11 cellular contexts compared by ENCODE assay signal in genomic region chr2:96608459-96609455, GRCh38. TPM values are rescaled to one million over a fixed set of nuclear protein-coding genes. Genes with fewer than 3 reads are reported as not detected.
A peak's percentile ranks its signal among the peaks of the same experiment; 100 is the strongest.
DNase-seq lines count a peak whose midpoint lies in the region; ATAC-seq and TF ChIP-seq lines count a peak whose summit lies in the region.
"Had no signal": no experiment of that assay in that cellular context is flagged by ENCODE, and none has a peak within 500 bp of the region (broad histone marks: within the 10 kb centered on the region; RNA-seq: fewer than 3 reads in every experiment).

No MANE protein-coding gene starts in this region.

- intact Hi-C loops in right lobe of liver (cut with DNase I) = no loop called here

- TF ChIP-seq POLR2A in right lobe of liver (IDR thresholded peaks at IDR 0.05) = no peak

- ATAC-seq in right lobe of liver = peak; percentile 16 to 90 (median 68)

- WGBS in right lobe of liver (ENCODE audit: insufficient coverage, low coverage, low lambda C conversion rate, missing lambda C conversion rate) = 76% methylated on average over 2 of the region's 13 CpGs

- peaks cover 0 to 15% (median 0%) of the 10 kb centered on the region in 4 donors for H3K4me1 ChIP-seq in right lobe of liver

- H3K27ac ChIP-seq in right lobe of liver = peak overlapping the region in 2 of 3 donors; percentile 24 to 34

- no peak for TF ChIP-seq CTCF in AG10803 (conservative IDR thresholded peaks at IDR 0.05; ENCODE audit: low read length)
- no peak for TF ChIP-seq CTCF in GM12865 (IDR thresholded peaks at IDR 0.05; ENCODE audit: insufficient read depth, low read depth, low read length, missing control alignments)
- no peak for TF ChIP-seq CTCF in right lobe of liver (IDR thresholded peaks at IDR 0.05)

- DNase-seq in AG10803 (ENCODE audit: low read depth) (peak; percentile 33), GM12865 (ENCODE audit: low read depth) (peak; percentile 7), amniotic epithelial cell (ENCODE audit: low read depth) (peak; percentile 48), right lobe of liver (peak in 1 of 3 donors; percentile 65), NCI-H82 (lab: John Stamatoyannopoulos, UW) (no peak), T-helper 2 cell (no peak), NCI-H2029 (lab: John Stamatoyannopoulos, UW) (no peak), NCI-H2196 (lab: John Stamatoyannopoulos, UW; ENCODE audit: unreplicated experiment) (no peak)
- DNase-seq: SIG-M5; stimulated activated naive CD4-positive, alpha-beta T cell had no signal

- H3K27me3 ChIP-seq in right lobe of liver = no peaks in the 10 kb centered on the region

- H3K4me3 ChIP-seq in AG10803 (ENCODE audit: low read length) (no peak overlapping the region), GM12865 (ENCODE audit: low read depth, low read length) (no peak overlapping the region), right lobe of liver (no peak overlapping the region)

- no peaks in the 10 kb centered on the region for H3K9me3 ChIP-seq in right lobe of liver

- H3K36me3 ChIP-seq in right lobe of liver = peaks cover 10 to 95% (median 55%) of the 10 kb centered on the region in 4 donors

RNA-seq across cellular contexts. Expression of gene KANSL3, which starts 29.4 kb away (rescaled TPM):
- total RNA-seq in right lobe of liver = 10 to 100 TPM; 17.3 to 29.3 (median 21.6) TPM

RNA-seq across cellular contexts. Expression of gene FER1L5, which starts 33.8 kb away (rescaled TPM):
- total RNA-seq in right lobe of liver = not detected
- total RNA-seq: activated CD8-positive, alpha-beta memory T cell treated with anti-CD3 and anti-CD28 coated beads for 36 hours had no signal

Comparison
In these comparisons a context has a peak if more than half of its experiments do, and no peak if none do; other contexts are left out.
1. DNase-seq: peak in AG10803 (single experiment), GM12865 (single experiment) and amniotic epithelial cell (single experiment); none in NCI-H82 (single experiment), T-helper 2 cell (0 of 5), NCI-H2029 (single experiment) and NCI-H2196 (single experiment).